Comparison of ENCODE assay signal across 31 cellular contexts in the genomic region with DNA sequence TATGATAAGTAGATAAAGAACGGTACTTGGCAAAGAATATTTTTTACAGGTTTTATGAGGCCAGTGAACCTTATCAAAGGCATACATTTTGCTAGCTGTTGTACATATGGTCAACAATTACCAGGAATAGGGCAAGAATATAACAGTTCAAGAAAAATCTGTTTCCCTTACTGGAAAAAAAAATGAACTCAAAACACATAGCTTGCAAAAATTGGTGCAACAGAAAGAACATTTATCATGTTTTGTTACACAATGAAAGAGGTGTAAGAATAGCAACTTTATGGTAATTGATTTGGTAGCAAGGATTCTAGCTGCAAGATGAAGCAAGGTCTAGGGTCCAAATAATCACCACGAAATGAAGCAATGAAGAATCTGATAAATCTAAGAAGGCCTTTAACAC.
"Had no signal": no experiment of that assay in that cellular context is flagged by ENCODE, and none has a peak within 500 bp of the region (broad histone marks: within the 10 kb centered on the region; RNA-seq: fewer than 3 reads in every experiment).

No MANE protein-coding gene starts in this region.

- FAIRE-seq: bronchial epithelial cell, endothelial cell of umbilical vein, frontal cortex had no signal

- H3K27ac ChIP-seq: ascending aorta, coronary artery, dorsolateral prefrontal cortex, WERI-Rb-1 had no signal

- H3K27me3 ChIP-seq: ascending aorta, dorsolateral prefrontal cortex had no signal

- H3K9me3 Mint-ChIP-seq: activated B cell treated with CpG ODN at 0.5 μM for 24 hours; activated CD4-positive, alpha-beta memory T cell treated with anti-CD3 and anti-CD28 coated beads, Interleukin-2, amount 10 ng/mL, durations not matched to agents 7 days and 5 days; activated CD4-positive, alpha-beta T cell treated with anti-CD3 and anti-CD28 coated beads, Interleukin-2, amount 10 ng/mL, durations not matched to agents 24 days and 14 days; activated naive CD4-positive, alpha-beta T cell treated with anti-CD3 and anti-CD28 coated beads for 36 hours; activated naive CD4-positive, alpha-beta T cell treated with anti-CD3 and anti-CD28 coated beads, Interleukin-2, amount 50 U/mL, for 24 hours; activated naive CD8-positive, alpha-beta T cell treated with anti-CD3 and anti-CD28 coated beads for 36 hours; activated T-cell treated with anti-CD3 and anti-CD28 coated beads, Interleukin-2, amount 50 U/mL, for 4 hours; activated T-helper 2 cell treated with anti-CD3 and anti-CD28 coated beads, Interferon-gamma antibody, Interleukin-2, Interleukin-4, amounts not matched to agents 10 μg/mL and 5 μg/mL and 100 μg/mL, durations not matched to agents 14 hours and 24 hours and 36 hours; brain; central memory CD8-positive, alpha-beta T cell; dendritic cell treated with granulocyte-macrophage colony-stimulating factor and Interleukin-4, amounts not matched to agents 40 ng/mL and 50 ng/mL, for 4 days; effector memory CD8-positive, alpha-beta T cell; T-helper 2 cell treated with Interferon-gamma antibody and Interleukin-4, amounts not matched to agents 5 μg/mL and 100 μg/mL, for 36 hours had no signal

- DNase-seq: activated B cell treated with CpG ODN at 0.5 μM for 24 hours; activated CD4-positive, alpha-beta memory T cell treated with anti-CD3 and anti-CD28 coated beads, Interleukin-2, amount 10 ng/mL, durations not matched to agents 7 days and 5 days; activated CD4-positive, alpha-beta T cell treated with anti-CD3 and anti-CD28 coated beads for 36 hours; activated CD4-positive, alpha-beta T cell treated with anti-CD3 and anti-CD28 coated beads, Interleukin-2, amount 10 ng/mL, durations not matched to agents 24 days and 14 days; activated CD4-positive, alpha-beta T cell treated with anti-CD3 and anti-CD28 coated beads, Interleukin-2, amount 50 U/mL, for 4 hours; activated CD8-positive, alpha-beta memory T cell treated with anti-CD3 and anti-CD28 coated beads, Interleukin-2, amount 50 U/mL, for 48 hours; activated effector memory CD4-positive, alpha-beta T cell treated with anti-CD3 and anti-CD28 coated beads, Interleukin-2, amount 50 U/mL, for 16 hours; activated naive CD4-positive, alpha-beta T cell treated with anti-CD3 and anti-CD28 coated beads for 36 hours; activated naive CD8-positive, alpha-beta T cell treated with anti-CD3 and anti-CD28 coated beads for 36 hours; activated T-cell treated with anti-CD3 and anti-CD28 coated beads, Interleukin-2, amount 50 U/mL, for 4 hours; dorsolateral prefrontal cortex; effector memory CD8-positive, alpha-beta T cell; head of caudate nucleus; hippocampal formation; T-helper 1 cell; T-helper 17 cell; T1000; WERI-Rb-1 had no signal

- H3K9me3 ChIP-seq: ascending aorta had no signal

- H3K4me3 Mint-ChIP-seq: activated B cell treated with CpG ODN at 0.5 μM for 24 hours; activated CD4-positive, alpha-beta memory T cell treated with anti-CD3 and anti-CD28 coated beads, Interleukin-2, amount 10 ng/mL, durations not matched to agents 7 days and 5 days; activated CD4-positive, alpha-beta T cell treated with anti-CD3 and anti-CD28 coated beads for 36 hours; activated CD4-positive, alpha-beta T cell treated with anti-CD3 and anti-CD28 coated beads, Interleukin-2, amount 10 ng/mL, durations not matched to agents 24 days and 14 days; activated naive CD4-positive, alpha-beta T cell treated with anti-CD3 and anti-CD28 coated beads for 36 hours; activated naive CD4-positive, alpha-beta T cell treated with anti-CD3 and anti-CD28 coated beads, Interleukin-2, amount 50 U/mL, for 24 hours; activated naive CD8-positive, alpha-beta T cell treated with anti-CD3 and anti-CD28 coated beads for 36 hours; activated T-cell treated with anti-CD3 and anti-CD28 coated beads, Interleukin-2, amount 50 U/mL, for 4 hours; brain; central memory CD8-positive, alpha-beta T cell; dendritic cell treated with granulocyte-macrophage colony-stimulating factor and Interleukin-4, amounts not matched to agents 40 ng/mL and 50 ng/mL, for 4 days; effector memory CD8-positive, alpha-beta T cell; T-helper 17 cell; T-helper 2 cell treated with Interferon-gamma antibody and Interleukin-4, amounts not matched to agents 5 μg/mL and 100 μg/mL, for 36 hours had no signal

- H3K27me3 Mint-ChIP-seq: activated B cell treated with CpG ODN at 0.5 μM for 24 hours; activated CD4-positive, alpha-beta memory T cell treated with anti-CD3 and anti-CD28 coated beads, Interleukin-2, amount 10 ng/mL, durations not matched to agents 7 days and 5 days; activated CD4-positive, alpha-beta T cell treated with anti-CD3 and anti-CD28 coated beads for 36 hours; activated CD4-positive, alpha-beta T cell treated with anti-CD3 and anti-CD28 coated beads, Interleukin-2, amount 10 ng/mL, durations not matched to agents 24 days and 14 days; activated naive CD4-positive, alpha-beta T cell treated with anti-CD3 and anti-CD28 coated beads, Interleukin-2, amount 50 U/mL, for 24 hours; activated naive CD8-positive, alpha-beta T cell treated with anti-CD3 and anti-CD28 coated beads for 36 hours; brain; central memory CD8-positive, alpha-beta T cell; dendritic cell treated with granulocyte-macrophage colony-stimulating factor and Interleukin-4, amounts not matched to agents 40 ng/mL and 50 ng/mL, for 4 days; effector memory CD8-positive, alpha-beta T cell; T-helper 17 cell had no signal

- H3K4me3 ChIP-seq: ascending aorta, coronary artery, dorsolateral prefrontal cortex had no signal

- H3K27ac Mint-ChIP-seq: activated B cell treated with CpG ODN at 0.5 μM for 24 hours; activated CD4-positive, alpha-beta memory T cell treated with anti-CD3 and anti-CD28 coated beads, Interleukin-2, amount 10 ng/mL, durations not matched to agents 7 days and 5 days; activated CD4-positive, alpha-beta T cell treated with anti-CD3 and anti-CD28 coated beads for 36 hours; activated CD4-positive, alpha-beta T cell treated with anti-CD3 and anti-CD28 coated beads, Interleukin-2, amount 10 ng/mL, durations not matched to agents 24 days and 14 days; activated naive CD4-positive, alpha-beta T cell treated with anti-CD3 and anti-CD28 coated beads for 36 hours; activated naive CD4-positive, alpha-beta T cell treated with anti-CD3 and anti-CD28 coated beads, Interleukin-2, amount 50 U/mL, for 24 hours; activated naive CD8-positive, alpha-beta T cell treated with anti-CD3 and anti-CD28 coated beads for 36 hours; activated T-helper 2 cell treated with anti-CD3 and anti-CD28 coated beads, Interferon-gamma antibody, Interleukin-2, Interleukin-4, amounts not matched to agents 10 μg/mL and 5 μg/mL and 100 μg/mL, durations not matched to agents 14 hours and 24 hours and 36 hours; dendritic cell treated with granulocyte-macrophage colony-stimulating factor and Interleukin-4, amounts not matched to agents 40 ng/mL and 50 ng/mL, for 4 days; effector memory CD8-positive, alpha-beta T cell; T-helper 17 cell; T-helper 2 cell treated with Interferon-gamma antibody and Interleukin-4, amounts not matched to agents 5 μg/mL and 100 μg/mL, for 36 hours had no signal

- ATAC-seq: activated CD4-positive, alpha-beta T cell treated with anti-CD3 and anti-CD28 coated beads for 36 hours; activated CD4-positive, CD25-positive, alpha-beta regulatory T cell treated with anti-CD3 and anti-CD28 coated beads, Interleukin-2, amount 50 U/mL, for 24 hours; activated T-cell treated with anti-CD3 and anti-CD28 coated beads, Interleukin-2, amount 50 U/mL, for 4 hours; effector memory CD8-positive, alpha-beta T cell; esophagus mucosa; T-helper 17 cell had no signal

- H3K4me1 Mint-ChIP-seq: activated B cell treated with CpG ODN at 0.5 μM for 24 hours; activated CD4-positive, alpha-beta memory T cell treated with anti-CD3 and anti-CD28 coated beads, Interleukin-2, amount 10 ng/mL, durations not matched to agents 7 days and 5 days; activated CD4-positive, alpha-beta T cell treated with anti-CD3 and anti-CD28 coated beads for 36 hours; activated CD4-positive, alpha-beta T cell treated with anti-CD3 and anti-CD28 coated beads, Interleukin-2, amount 10 ng/mL, durations not matched to agents 24 days and 14 days; activated naive CD4-positive, alpha-beta T cell treated with anti-CD3 and anti-CD28 coated beads, Interleukin-2, amount 50 U/mL, for 24 hours; activated naive CD8-positive, alpha-beta T cell treated with anti-CD3 and anti-CD28 coated beads for 36 hours; brain; central memory CD8-positive, alpha-beta T cell had no signal

- H3K4me1 ChIP-seq: ascending aorta had no signal
